Comparison of ENCODE assay signal across 3 cellular contexts in the genomic region with DNA sequence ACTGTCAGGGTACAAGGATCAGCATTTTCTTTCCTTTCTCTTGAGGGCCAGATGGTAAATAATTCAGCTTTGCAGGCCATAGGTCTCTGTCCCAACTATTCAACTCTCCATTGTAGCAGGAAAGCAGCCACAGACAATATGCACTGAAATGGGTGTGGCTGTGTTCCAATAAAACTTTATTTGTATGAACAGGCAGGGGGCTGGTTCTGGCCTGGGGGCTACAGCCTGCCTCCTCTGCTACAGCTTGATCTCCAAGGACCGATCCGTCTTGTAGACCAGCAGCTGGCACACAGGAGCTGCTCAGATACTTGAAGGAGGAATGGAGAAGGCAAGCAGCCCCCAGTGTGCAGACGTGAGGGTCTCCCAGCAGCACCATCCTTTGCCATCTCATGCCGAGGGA.
A peak's percentile ranks its signal among the peaks of the same experiment; 100 is the strongest.
DNase-seq lines count a peak whose midpoint lies in the region; ATAC-seq, FAIRE-seq and TF ChIP-seq lines count a peak whose summit lies in the region.
"Not testable (repeated sequence)": the region's sequence is repeated elsewhere in the genome, so short reads cannot be mapped to it uniquely, and the experiment has no call there.

No MANE protein-coding gene starts in this region.

- BruUV-seq in K562 (replicated peaks; lab: Mats Ljungman, UMichigan); HepG2 (replicated peaks; lab: Mats Ljungman, UMichigan): not testable (repeated sequence)

- not testable (repeated sequence) for H3K27me3 Mint-ChIP-seq in WTC11 (ENCODE audit: low read depth)

- not testable (repeated sequence) for H2AFZ ChIP-seq in K562 (ENCODE audit: low read depth, low read length); HepG2 (ENCODE audit: low read length)

- not testable (repeated sequence) for H3K4me3 ChIP-seq in K562; HepG2 (replicated peaks in 1 of 3; ENCODE audit: insufficient read depth in 1 of 3, low read depth in 2 of 3, low read length in 3 of 3)

- in situ Hi-C loops in K562 (cut with MboI): loop anchor here (10.0 kb wide), 1 partner anchor 95 kb away; no protein-coding TSS in a partner anchor
- in situ Hi-C loops in HepG2 (cut with HindIII; ENCODE audit: extremely low pct_ligation_motif_present, low pct_unique_long_range_greater_than_20kb): not testable (repeated sequence)

- H3K79me2 ChIP-seq in K562 (ENCODE audit: control insufficient read depth, insufficient read depth, low read length); HepG2 (ENCODE audit: insufficient read depth, low read length): not testable (repeated sequence)

- H3K36me3 ChIP-seq in K562 (ENCODE audit: control insufficient read depth, insufficient read depth, low read length); HepG2 (replicated peaks in 1 of 2; ENCODE audit: control insufficient read depth in 1 of 2, insufficient read depth in 2 of 2, low read length in 2 of 2): not testable (repeated sequence)

- not testable (repeated sequence) for H3K9ac ChIP-seq in K562 (ENCODE audit: insufficient read depth in 1 of 2, low read depth in 2 of 2, low read length in 2 of 2); HepG2 (ENCODE audit: insufficient read depth, low read depth, low read length)

- 0% methylated on average over 2 of the region's 4 CpGs for WGBS in K562 (ENCODE audit: insufficient coverage, low coverage, missing lambda C conversion rate)
- 80% methylated on average over 2 of the region's 4 CpGs for WGBS in HepG2 (ENCODE audit: low lambda C conversion rate)

- POLR2A ChIA-PET in WTC11 (lab: Charles Lee); K562 (lab: Yijun Ruan, JAX); HepG2 (lab: Yijun Ruan, JAX): not testable (repeated sequence)

- H3K27ac Mint-ChIP-seq in WTC11: peak overlapping the region; percentile 44; the same call in 1 of the 2 replicates

- TF ChIP-seq POLR2A in K562 (conservative IDR thresholded peaks at IDR 0.05); HepG2 (IDR thresholded peaks at IDR 0.05; ENCODE audit: insufficient read depth in 1 of 2, low read depth in 2 of 2, low read length in 2 of 2): not testable (repeated sequence)

- not testable (repeated sequence) for H4K20me1 ChIP-seq in K562 (replicated peaks; ENCODE audit: control insufficient read depth, insufficient read depth, low read length); HepG2 (ENCODE audit: insufficient read depth, low read length)

- not testable (repeated sequence) for ATAC-seq in WTC11, K562, HepG2

- H3K36me3 Mint-ChIP-seq in WTC11: not testable (repeated sequence)

- peaks cover 39% of the 10 kb centered on the region for H3K4me1 Mint-ChIP-seq in WTC11

- H3K9me3 ChIP-seq in K562 (replicated peaks; ENCODE audit: control insufficient read depth, insufficient read depth, low read depth, low read length); HepG2 (ENCODE audit: low read length): not testable (repeated sequence)

- DNase-seq in WTC11 (ENCODE audit: low spot score); K562 (ENCODE audit: extremely low read depth in 1 of 4, low spot score in 3 of 4); HepG2 (ENCODE audit: low spot score): not testable (repeated sequence)

- FAIRE-seq in K562 (lab: Jason Lieb, UNC); HepG2 (lab: Jason Lieb, UNC): not testable (repeated sequence)

- not testable (repeated sequence) for H3K9me1 ChIP-seq in K562 (ENCODE audit: control insufficient read depth, insufficient read depth, low read length)

- H3K27ac ChIP-seq in K562 (ENCODE audit: extremely low read depth, low read depth, low read length); HepG2 (ENCODE audit: extremely low read length, insufficient read depth, low read length): not testable (repeated sequence)

- intact Hi-C loops in K562 (cut with micrococcal nuclease): loop anchor here (10.0 kb wide), 1 partner anchor 115 kb away; no protein-coding TSS in a partner anchor
- intact Hi-C loops in HepG2 (cut with micrococcal nuclease; ENCODE audit: unreplicated experiment): loop anchor here (10.0 kb wide), 1 partner anchor 115 kb away; no protein-coding TSS in a partner anchor

- H3K9me3 Mint-ChIP-seq in WTC11: not testable (repeated sequence)

- not testable (repeated sequence) for H3K27me3 ChIP-seq in K562 (ENCODE audit: control insufficient read depth in 2 of 2, insufficient read depth in 2 of 2, low read length in 2 of 2); HepG2 (ENCODE audit: control insufficient read depth in 1 of 2, insufficient read depth in 2 of 2, low read length in 2 of 2)

- CTCF ChIA-PET in WTC11 (lab: Charles Lee); K562 (lab: Yijun Ruan, JAX; ENCODE audit: low intra/inter-chr PET ratio); HepG2 (lab: Yijun Ruan, JAX; ENCODE audit: low intra/inter-chr PET ratio, low total read pairs): not testable (repeated sequence)

- TF ChIP-seq EP300 in K562 (IDR thresholded peaks at IDR 0.05; ENCODE audit: low read length); HepG2 (IDR thresholded peaks at IDR 0.05; ENCODE audit: low read depth in 2 of 2, low read length in 2 of 2); HepG2 (CRISPR knock-in tag; IDR thresholded peaks at IDR 0.05; ENCODE audit: borderline replicate concordance): not testable (repeated sequence)

- H3K4me2 ChIP-seq in K562 (ENCODE audit: insufficient read depth, low read length); HepG2 (ENCODE audit: low read depth, low read length): not testable (repeated sequence)

- TF ChIP-seq RAD21 in K562 (CRISPR knock-in tag; conservative IDR thresholded peaks at IDR 0.05 in 1 of 2, IDR thresholded peaks at IDR 0.05 in 1 of 2); HepG2 (CRISPR knock-in tag; IDR thresholded peaks at IDR 0.05): not testable (repeated sequence)

- not testable (repeated sequence) for H3K4me3 Mint-ChIP-seq in WTC11

- not testable (repeated sequence) for H3K4me1 ChIP-seq in K562 (replicated peaks in 1 of 2; ENCODE audit: control insufficient read depth in 2 of 2, insufficient read depth in 2 of 2, low read length in 2 of 2); HepG2 (ENCODE audit: insufficient read depth, low read length)

- TF ChIP-seq CTCF in WTC11 (IDR thresholded peaks at IDR 0.05); K562 (IDR thresholded peaks at IDR 0.05 in 2 of 3, conservative IDR thresholded peaks at IDR 0.05 in 1 of 3; ENCODE audit: insufficient read depth in 2 of 3, low read depth in 1 of 3, low read length in 3 of 3); HepG2 (CRISPR knock-in tag; IDR thresholded peaks at IDR 0.05): not testable (repeated sequence)
